ENCODE assay signal across 9 cellular contexts in the genomic region with DNA sequence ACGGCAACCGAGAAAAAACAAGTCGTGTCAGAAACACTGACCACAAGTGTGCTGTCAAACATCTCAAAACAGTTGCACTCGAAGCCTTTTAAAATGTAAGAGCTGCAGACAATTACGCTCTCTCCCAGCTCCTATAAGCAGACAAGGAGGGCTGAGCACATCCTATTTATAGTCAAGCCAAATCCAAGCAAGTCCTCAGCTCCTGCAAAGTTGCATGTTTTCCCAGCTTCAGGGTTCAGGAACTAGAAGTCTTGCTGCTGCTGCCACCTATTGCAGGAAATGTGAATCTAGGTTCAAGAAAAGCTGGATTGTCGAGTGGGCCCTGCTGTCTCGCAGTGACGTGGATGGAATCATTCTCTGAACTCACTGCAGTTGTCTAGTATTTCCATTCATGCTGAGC. TPM values are rescaled to one million over a fixed set of nuclear protein-coding genes. Genes with fewer than 3 reads are reported as not detected.
DNase-seq lines count a peak whose midpoint lies in the region; ATAC-seq and TF ChIP-seq lines count a peak whose summit lies in the region.
"Had no signal": no experiment of that assay in that cellular context is flagged by ENCODE, and none has a peak within 500 bp of the region (broad histone marks: within the 10 kb centered on the region; RNA-seq: fewer than 3 reads in every experiment).

No MANE protein-coding gene starts in this region.

- TF ChIP-seq RAD21 in SK-N-SH (IDR thresholded peaks at IDR 0.05; ENCODE audit: low read length), result peak; percentile 70

- no peak for TF ChIP-seq POLR2A in transverse colon (IDR thresholded peaks at IDR 0.05)
- TF ChIP-seq POLR2A in spleen (IDR thresholded peaks at IDR 0.05), result no peak

- no peak overlapping the region for H2AFZ ChIP-seq in SK-N-SH (ENCODE audit: low read depth)

- H3K4me3 ChIP-seq in SK-N-SH (ENCODE audit: low read depth in 2 of 2, low read length in 1 of 2), result no peak overlapping the region
- H3K4me3 ChIP-seq in left ventricle myocardium inferior, result no peak overlapping the region
- H3K4me3 ChIP-seq in transverse colon, result no peak overlapping the region
- no peak overlapping the region for H3K4me3 ChIP-seq in spleen

- no peaks in the 10 kb centered on the region; a peak in 1 of 4 replicates for H3K4me1 ChIP-seq in SK-N-SH (ENCODE audit: control insufficient read depth in 1 of 2, insufficient read depth in 2 of 2, low read depth in 1 of 2, low read length in 1 of 2)
- peaks cover 8% of the 10 kb centered on the region for H3K4me1 ChIP-seq in left ventricle myocardium inferior
- H3K4me1 ChIP-seq in transverse colon, result peaks cover 0 to 5% (median 0%) of the 10 kb centered on the region in 4 donors
- no peaks in the 10 kb centered on the region for H3K4me1 ChIP-seq in spleen

- ATAC-seq in GM21390 (IDR thresholded peaks at IDR 0.05; ENCODE audit: unreplicated experiment) (no peak), GM21528 (IDR thresholded peaks at IDR 0.05; ENCODE audit: low FRiP score, unreplicated experiment) (no peak)
- ATAC-seq: activated T-cell treated with anti-CD3 and anti-CD28 coated beads, Interleukin-2, amount 50 U/mL, for 72 hours had no signal

- H3K27ac ChIP-seq in SK-N-SH (ENCODE audit: low read depth in 2 of 2, low read length in 1 of 2) (no peak overlapping the region), left ventricle myocardium inferior (replicated peaks) (no peak overlapping the region), transverse colon (no peak overlapping the region), spleen (no peak overlapping the region)

- POLR2A ChIA-PET in SK-N-SH (lab: Yijun Ruan, JAX), result no interaction called here

- no peaks in the 10 kb centered on the region for H3K9me2 ChIP-seq in SK-N-SH

- in situ Hi-C loops in transverse colon (cut with MboI; ENCODE audit: low pct_ligation_motif_present in 1 of 4, low pct_unique_long_range_greater_than_20kb in 1 of 4, low sequenced_read_pairs in 3 of 4), result no loop called here

- H3K79me2 ChIP-seq in SK-N-SH (ENCODE audit: insufficient read depth), result no peaks in the 10 kb centered on the region

- no peak overlapping the region for H3K9ac ChIP-seq in SK-N-SH

- no peaks in the 10 kb centered on the region for H4K20me1 ChIP-seq in SK-N-SH (ENCODE audit: insufficient read depth)

- no peak overlapping the region for H3K4me2 ChIP-seq in SK-N-SH

- no peaks in the 10 kb centered on the region for H3K27me3 ChIP-seq in SK-N-SH (ENCODE audit: insufficient read depth)
- H3K27me3 ChIP-seq in left ventricle myocardium inferior (ENCODE audit: low read depth), result no peaks in the 10 kb centered on the region
- H3K27me3 ChIP-seq in transverse colon, result no peaks in the 10 kb centered on the region
- peaks cover 0 to 7% (median 0%) of the 10 kb centered on the region in 7 donors for H3K27me3 ChIP-seq in spleen (replicated peaks in 1 of 7)

- H3F3A ChIP-seq in SK-N-SH (replicated peaks; ENCODE audit: insufficient read depth), result no peaks in the 10 kb centered on the region

- TF ChIP-seq EP300 in SK-N-SH (IDR thresholded peaks at IDR 0.05; ENCODE audit: borderline replicate concordance in 1 of 2, low read depth in 1 of 2, low read length in 1 of 2), result no peak
- no peak for TF ChIP-seq EP300 in transverse colon (IDR thresholded peaks at IDR 0.05; ENCODE audit: low read depth)

- peak; percentile 48 for TF ChIP-seq CTCF in SK-N-SH (IDR thresholded peaks at IDR 0.05)
- TF ChIP-seq CTCF in left ventricle myocardium inferior (IDR thresholded peaks at IDR 0.05; ENCODE audit: borderline replicate concordance), result peak; percentile 54
- TF ChIP-seq CTCF in transverse colon (IDR thresholded peaks at IDR 0.05), result peak in 3 of 5 experiments; percentile 17 to 18 (median 17)
- TF ChIP-seq CTCF in spleen (IDR thresholded peaks at IDR 0.05 in 8 of 11, conservative IDR thresholded peaks at IDR 0.05 in 3 of 11), result peak in 1 of 11 experiments; percentile 22

- no peaks in the 10 kb centered on the region for H3K36me3 ChIP-seq in SK-N-SH (replicated peaks in 1 of 2; ENCODE audit: control insufficient read depth in 1 of 2, insufficient read depth in 2 of 2, low read length in 1 of 2)
- no peaks in the 10 kb centered on the region for H3K36me3 ChIP-seq in left ventricle myocardium inferior
- H3K36me3 ChIP-seq in transverse colon, result no peaks in the 10 kb centered on the region
- H3K36me3 ChIP-seq in spleen, result no peaks in the 10 kb centered on the region

- intact Hi-C loops in left ventricle myocardium inferior (cut with micrococcal nuclease), result no loop called here
- intact Hi-C loops in transverse colon (cut with DNase I; ENCODE audit: low total_unique reads), result no loop called here
- intact Hi-C loops in spleen (cut with DNase I; ENCODE audit: low total_unique reads), result no loop called here

- CTCF ChIA-PET in SK-N-SH (lab: Yijun Ruan, JAX), result interaction anchor here (0.6 to 1.7 kb wide), 12 partner anchors 9 to 522 kb away, joined by 3 to 10 read pairs (median 3); a partner anchor contains a TSS

- 91% methylated on average over 5 of the region's 8 CpGs for WGBS in SK-N-SH (ENCODE audit: low lambda C conversion rate)
- WGBS in transverse colon (ENCODE audit: low coverage in 1 of 2), 2 donors, result 67 to 72% methylated on average over 5 to 8 of the region's 8 CpGs
- WGBS in spleen, 5 donors, result 73 to 86% (median 76%) methylated on average over 8 of the region's 8 CpGs

- DNase-seq in NCI-H345 (lab: John Stamatoyannopoulos, UW) (peak; percentile 20), NCI-H345 treated with DMSO at 0.1 percent for 48 hours (lab: John Stamatoyannopoulos, UW; ENCODE audit: unreplicated experiment) (no peak), SK-N-SH (peak; percentile 11), left ventricle myocardium inferior (no peak), transverse colon (no peak), spleen (no peak)
- DNase-seq: activated T-cell treated with anti-CD3 and anti-CD28 coated beads, Interleukin-2, amount 50 U/mL, for 72 hours had no signal

- H3K9me3 ChIP-seq in SK-N-SH (no peaks in the 10 kb centered on the region), left ventricle myocardium inferior (replicated peaks) (peaks cover 19% of the 10 kb centered on the region), transverse colon (peaks cover 5 to 14% of the 10 kb centered on the region in 2 donors), spleen (peaks cover 4 to 22% (median 19%) of the 10 kb centered on the region in 8 donors)

TF ChIP-seq in SK-N-SH, 30 proteins besides CTCF, POLR2A, EP300 and RAD21:
- TF ChIP-seq, protein P1, sequence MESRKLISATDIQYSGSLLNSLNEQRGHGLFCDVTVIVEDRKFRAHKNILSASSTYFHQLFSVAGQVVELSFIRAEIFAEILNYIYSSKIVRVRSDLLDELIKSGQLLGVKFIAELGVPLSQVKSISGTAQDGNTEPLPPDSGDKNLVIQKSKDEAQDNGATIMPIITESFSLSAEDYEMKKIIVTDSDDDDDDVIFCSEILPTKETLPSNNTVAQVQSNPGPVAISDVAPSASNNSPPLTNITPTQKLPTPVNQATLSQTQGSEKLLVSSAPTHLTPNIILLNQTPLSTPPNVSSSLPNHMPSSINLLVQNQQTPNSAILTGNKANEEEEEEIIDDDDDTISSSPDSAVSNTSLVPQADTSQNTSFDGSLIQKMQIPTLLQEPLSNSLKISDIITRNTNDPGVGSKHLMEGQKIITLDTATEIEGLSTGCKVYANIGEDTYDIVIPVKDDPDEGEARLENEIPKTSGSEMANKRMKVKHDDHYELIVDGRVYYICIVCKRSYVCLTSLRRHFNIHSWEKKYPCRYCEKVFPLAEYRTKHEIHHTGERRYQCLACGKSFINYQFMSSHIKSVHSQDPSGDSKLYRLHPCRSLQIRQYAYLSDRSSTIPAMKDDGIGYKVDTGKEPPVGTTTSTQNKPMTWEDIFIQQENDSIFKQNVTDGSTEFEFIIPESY (IDR thresholded peaks at IDR 0.05; ENCODE audit: borderline replicate concordance, low read depth), result no peak
- TF ChIP-seq SMC3 (IDR thresholded peaks at IDR 0.05; ENCODE audit: low read depth, low read length), result peak; percentile 53

RNA-seq across cellular contexts. Expression of a gene that starts 15.5 kb away (rescaled TPM):
- polyA plus RNA-seq in SK-N-SH (2012; rRNA removed) (0.41 and 0.46 TPM in 2 replicates), spleen (under 1 TPM; 0.07 to 0.19 (median 0.14) TPM)
- polyA plus RNA-seq in SK-N-SH (2012; cell fraction: cytosol; rRNA removed), result 0.63 and 0.86 TPM in 2 replicates
- polyA plus RNA-seq in SK-N-SH (2012; cell fraction: nucleus; rRNA removed), result 0.90 and 0.91 TPM in 2 replicates
- total RNA-seq in left ventricle myocardium inferior (1.8 TPM), transverse colon (1 to 10 TPM in 1 of 4 donors, under 1 TPM in 2, not detected in 1; 0.68 to 3.7 (median 0.80) TPM), spleen (1 to 10 TPM in 4 of 7 donors, under 1 TPM in 3; 0.44 to 2.8 (median 1.2) TPM)

Comparison
In these comparisons a context has a peak if more than half of its experiments do, and no peak if none do; other contexts are left out.
1. DNase-seq: peak in NCI-H345 (single experiment) and SK-N-SH (single experiment); none in NCI-H345 treated with DMSO at 0.1 percent for 48 hours (single experiment), left ventricle myocardium inferior (single experiment), transverse colon (single experiment) and spleen (single experiment).